8 cellular contexts compared by ENCODE assay signal in genomic region chr1:192808588-192809285, GRCh38. TPM values are rescaled to one million over a fixed set of nuclear protein-coding genes. Genes with fewer than 3 reads are reported as not detected.
A peak's percentile ranks its signal among the peaks of the same experiment; 100 is the strongest.
DNase-seq lines count a peak whose midpoint lies in the region; ATAC-seq and TF ChIP-seq lines count a peak whose summit lies in the region.

Gene RGS2, plus strand, starts transcription at chr1:192809039. Its CDS starts 33 bp downstream, at chr1:192809072.

- intact Hi-C loops in right lobe of liver (cut with DNase I) = loop anchor here (5.0 to 10.0 kb wide), 2 partner anchors 209 to 216 kb away; no protein-coding TSS in a partner anchor

- ATAC-seq in GM19328 (IDR thresholded peaks at IDR 0.05; ENCODE audit: unreplicated experiment) = peak; percentile 92
- ATAC-seq in HG03469 (IDR thresholded peaks at IDR 0.05; ENCODE audit: unreplicated experiment) = peak; percentile 73
- peak; percentile 95 to 99 (median 98) for ATAC-seq in right lobe of liver

- H3K27ac ChIP-seq in right lobe of liver = peak within 1 kb of the TSS; percentile 75 to 83 (median 83)

- TF ChIP-seq POLR2A in right lobe of liver (IDR thresholded peaks at IDR 0.05) = peak; percentile 98

- H3K9me3 ChIP-seq in right lobe of liver = no peaks in the 10 kb centered on the region

- H3K4me1 ChIP-seq in right lobe of liver = peaks cover 0 to 5% (median 0%) of the 10 kb centered on the region in 4 donors

- H3K4me3 ChIP-seq in right lobe of liver = peak within 1 kb of the TSS; percentile 51 to 64 (median 60)

- DNase-seq in C1 segment of cervical spinal cord (lab: John Stamatoyannopoulos, UW) = peak; percentile 61 to 95 (median 92)
- peak; percentile 83 to 91 for DNase-seq in NCI-H526 (lab: John Stamatoyannopoulos, UW)
- peak; percentile 65 to 78 for DNase-seq in activated CD4-positive, alpha-beta T cell treated with anti-CD3 and anti-CD28 coated beads, Interleukin-2, amount 50 U/mL, for 24 hours (ENCODE audit: low read depth in 1 of 2, low spot score in 1 of 2)
- DNase-seq in dermis blood vessel endothelial cell = peak; percentile 95
- DNase-seq in right lobe of liver = peak; percentile 94 to 95 (median 94)
- DNase-seq in stimulated activated CD4-positive, alpha-beta T cell treated with anti-CD3 and anti-CD28 coated beads, Interleukin-4, amount 100 ng/mL, for 24 hours = peak; percentile 86

- WGBS in right lobe of liver (ENCODE audit: insufficient coverage, low coverage, low lambda C conversion rate, missing lambda C conversion rate) = under 1% methylated on average over 23 of the region's 66 CpGs

- H3K27me3 ChIP-seq in right lobe of liver = no peaks in the 10 kb centered on the region

- no peaks in the 10 kb centered on the region for H3K36me3 ChIP-seq in right lobe of liver

- peak in 1 of 4 donors; percentile 27 for TF ChIP-seq CTCF in right lobe of liver (IDR thresholded peaks at IDR 0.05)

RNA-seq across cellular contexts. Expression of gene RGS2, which starts in this region (rescaled TPM):
- 3.0 and 5.1 TPM in 2 replicates for total RNA-seq in dermis blood vessel endothelial cell
- 10 to 100 TPM in 1 of 6 experiments, 1 to 10 TPM in 5; 2.5 to 10.9 (median 5.2) TPM for total RNA-seq in right lobe of liver

Comparison
In these comparisons a context has a peak if more than half of its experiments do, and no peak if none do; other contexts are left out.
1. Peak in every context shown above with its lines: DNase-seq, ATAC-seq, H3K4me3 ChIP-seq and H3K27ac ChIP-seq.